In genomic region chr1:171801395-171801990, GRCh38 we compare ENCODE assay signal across 9 cellular contexts. TPM values are rescaled to one million over a fixed set of nuclear protein-coding genes. Genes with fewer than 3 reads are reported as not detected.
DNase-seq lines count a peak whose midpoint lies in the region; ATAC-seq and TF ChIP-seq lines count a peak whose summit lies in the region.
"Had no signal": no experiment of that assay in that cellular context is flagged by ENCODE, and none has a peak within 500 bp of the region (broad histone marks: within the 10 kb centered on the region; RNA-seq: fewer than 3 reads in every experiment).

No MANE protein-coding gene starts in this region.

- H3K4me1 Mint-ChIP-seq in Caco-2 (ENCODE audit: low read depth, unreplicated experiment) (no peaks in the 10 kb centered on the region), HFFc6 (ENCODE audit: low read depth) (peaks cover 15% of the 10 kb centered on the region), chondrocyte (ENCODE audit: low read depth) (no peaks in the 10 kb centered on the region)

- H3K36me3 Mint-ChIP-seq in Caco-2 (ENCODE audit: insufficient read depth, unreplicated experiment) (peaks cover 8% of the 10 kb centered on the region), HFFc6 (ENCODE audit: low read depth) (peaks cover 6% of the 10 kb centered on the region), chondrocyte (ENCODE audit: low read depth) (peaks cover 4% of the 10 kb centered on the region)

- no peaks in the 10 kb centered on the region for H3K27me3 Mint-ChIP-seq in Caco-2 (ENCODE audit: insufficient read depth, unreplicated experiment)
- peaks cover 2% of the 10 kb centered on the region; the same call in 1 of the 2 replicates for H3K27me3 Mint-ChIP-seq in HFFc6 (ENCODE audit: insufficient read depth)
- H3K27me3 Mint-ChIP-seq in chondrocyte (ENCODE audit: low read depth), result no peaks in the 10 kb centered on the region

- H3K4me3 ChIP-seq in Caco-2 (ENCODE audit: low read depth, low read length), result no peak overlapping the region
- no peak overlapping the region for H3K4me3 ChIP-seq in right lobe of liver

- TF ChIP-seq CTCF in Caco-2 (IDR thresholded peaks at IDR 0.05; ENCODE audit: insufficient read depth in 1 of 2, low read depth in 1 of 2, low read length in 1 of 2, severe bottlenecking in 1 of 2, unreplicated experiment in 1 of 2) (peak; percentile 59 to 76), HFFc6 (IDR thresholded peaks at IDR 0.05) (peak; percentile 86), chondrocyte (IDR thresholded peaks at IDR 0.05) (peak; percentile 94), right lobe of liver (IDR thresholded peaks at IDR 0.05) (peak; percentile 54 to 72 (median 66))

- 10% methylated on average over 3 of the region's 3 CpGs for WGBS in right lobe of liver (ENCODE audit: insufficient coverage, low coverage, low lambda C conversion rate, missing lambda C conversion rate)

- H3K4me1 ChIP-seq in Caco-2 (no peaks in the 10 kb centered on the region), right lobe of liver (no peaks in the 10 kb centered on the region)

- H3K36me3 ChIP-seq in Caco-2 (ENCODE audit: control insufficient read depth, insufficient read depth, low read length), result no peaks in the 10 kb centered on the region
- H3K36me3 ChIP-seq in right lobe of liver, result peaks cover 0 to 2% (median 0%) of the 10 kb centered on the region in 4 donors

- H3K9me3 ChIP-seq in Caco-2 (no peaks in the 10 kb centered on the region), right lobe of liver (no peaks in the 10 kb centered on the region)

- no peak overlapping the region for H3K27ac Mint-ChIP-seq in Caco-2 (ENCODE audit: unreplicated experiment)
- H3K27ac Mint-ChIP-seq in HFFc6, result no peak overlapping the region
- no peak overlapping the region for H3K27ac Mint-ChIP-seq in chondrocyte (ENCODE audit: unreplicated experiment)

- intact Hi-C loops in Caco-2 (cut with micrococcal nuclease; ENCODE audit: unreplicated experiment) (loop anchor here (1.0 to 2.0 kb wide), 3 partner anchors 50 to 184 kb away; no protein-coding TSS in a partner anchor), right lobe of liver (cut with DNase I) (loop anchor here in 1 of 2 donors (5.0 kb wide), 1 partner anchor 181 kb away; no protein-coding TSS in a partner anchor)

- TF ChIP-seq POLR2A in right lobe of liver (IDR thresholded peaks at IDR 0.05), result no peak

- no peaks in the 10 kb centered on the region for H3K27me3 ChIP-seq in Caco-2 (replicated peaks; ENCODE audit: control insufficient read depth, insufficient read depth, low read length)
- H3K27me3 ChIP-seq in right lobe of liver, result no peaks in the 10 kb centered on the region

- POLR2A ChIA-PET in Caco-2 (lab: Charles Lee), result no interaction called here

- H3K27ac ChIP-seq in right lobe of liver, result no peak overlapping the region

- BruUV-seq in Caco-2 (replicated peaks; lab: Mats Ljungman, UMichigan), result no TSS peak

- H3K4me3 Mint-ChIP-seq in Caco-2 (ENCODE audit: unreplicated experiment), result no peak overlapping the region
- H3K4me3 Mint-ChIP-seq in HFFc6, result no peak overlapping the region
- no peak overlapping the region for H3K4me3 Mint-ChIP-seq in chondrocyte (ENCODE audit: unreplicated experiment)

- DNase-seq in Caco-2, result peak in 1 of 2 experiments; percentile 55
- DNase-seq in HFFc6, result peak; percentile 28
- DNase-seq in NCI-H82 treated with DMSO at 0.1 percent for 48 hours (lab: John Stamatoyannopoulos, UW; ENCODE audit: unreplicated experiment), result peak; percentile 50
- no peak for DNase-seq in chondrocyte (ENCODE audit: low spot score)
- DNase-seq in right lobe of liver, result no peak
- DNase-seq: left cardiac atrium had no signal

- ATAC-seq in right lobe of liver (peak; percentile 57 to 75 (median 70)), GM19463 (IDR thresholded peaks at IDR 0.05; ENCODE audit: unreplicated experiment) (no peak), GM18868 (IDR thresholded peaks at IDR 0.05; ENCODE audit: unreplicated experiment) (no peak), GM21576 (IDR thresholded peaks at IDR 0.05; ENCODE audit: unreplicated experiment) (no peak)

- H3K9me3 Mint-ChIP-seq in Caco-2 (ENCODE audit: unreplicated experiment) (no peaks in the 10 kb centered on the region), HFFc6 (no peaks in the 10 kb centered on the region), chondrocyte (ENCODE audit: low read depth) (no peaks in the 10 kb centered on the region)

- CTCF ChIA-PET in Caco-2 (lab: Charles Lee), result interaction anchor here (0.8 to 3.9 kb wide), 5 partner anchors 11 to 184 kb away, joined by 4 to 26 read pairs (median 17); no protein-coding TSS in a partner anchor

RNA-seq across cellular contexts. Expression of gene METTL13, which starts 20.0 kb away (rescaled TPM):
- 36.9 and 40.4 TPM in 2 replicates for total RNA-seq in Caco-2 (2022)
- total RNA-seq in HFFc6 (2021; fragmentation: NEBNext Ultra II Directional; extraction: Animal tissue kit (Norgen Biotek cat#: 25700)), result 10 to 100 TPM; 23.4 to 31.5 (median 25.4) TPM
- total RNA-seq in chondrocyte, result 17.2 to 21.7 TPM (median 21.4 TPM) in 3 replicates
- 10 to 100 TPM in 5 of 6 experiments, 1 to 10 TPM in 1; 8.9 to 14.4 (median 11.9) TPM for total RNA-seq in right lobe of liver

RNA-seq across cellular contexts. Expression of gene DNM3, which starts 39.8 kb away (rescaled TPM):
- total RNA-seq in Caco-2 (2022) (0.11 TPM in 1 of 2 replicates, not detected in the other), chondrocyte (11.7 to 23.7 TPM (median 12.4 TPM) in 3 replicates), right lobe of liver (under 1 TPM; 0.29 to 0.92 (median 0.43) TPM)
- total RNA-seq in HFFc6 (2021; fragmentation: NEBNext Ultra II Directional; extraction: Animal tissue kit (Norgen Biotek cat#: 25700)), result under 1 TPM; 0.25 to 0.73 (median 0.39) TPM

RNA-seq across cellular contexts. Expression of gene VAMP4, which starts 59.6 kb away (rescaled TPM):
- total RNA-seq in Caco-2 (2022) (4.3 and 4.9 TPM in 2 replicates), chondrocyte (14.8 to 17.7 TPM (median 16.7 TPM) in 3 replicates), right lobe of liver (1 to 10 TPM; 3.9 to 7.9 (median 6.0) TPM)
- 10 to 100 TPM; 12.8 to 14.7 (median 13.4) TPM for total RNA-seq in HFFc6 (2021; fragmentation: NEBNext Ultra II Directional; extraction: Animal tissue kit (Norgen Biotek cat#: 25700))

Comparison
In these comparisons a context has a peak if more than half of its experiments do, and no peak if none do; other contexts are left out.
1. DNase-seq: peak in HFFc6 (single experiment) and NCI-H82 treated with DMSO at 0.1 percent for 48 hours (single experiment); none in chondrocyte (single experiment) and right lobe of liver (0 of 3).
2. ATAC-seq: peak in right lobe of liver (4 of 4); none in GM19463 (single experiment), GM18868 (single experiment) and GM21576 (single experiment).
3. Peak in every context shown above with its lines, with median percentiles within 50 percentile points of each other: CTCF ChIP-seq.